Comparison of ENCODE assay signal across 2 cellular contexts in genomic region chr7:117332031-117332430, GRCh38.
TF ChIP-seq lines count a peak whose summit lies in the region.

No MANE protein-coding gene starts in this region.

TF ChIP-seq in IMR-90, 13 proteins besides CTCF, POLR2A, EP300 and RAD21:
- TF ChIP-seq MAFK (IDR thresholded peaks at IDR 0.05; ENCODE audit: low read depth, low read length) (peak; percentile 49), SMC3 (IDR thresholded peaks at IDR 0.05; ENCODE audit: low read depth, low read length) (no peak)

TF ChIP-seq in K562, 482 proteins besides CTCF, POLR2A, EP300 and RAD21:
- peak; percentile 30; the same call in 1 of the 2 replicates for TF ChIP-seq MAFF (IDR thresholded peaks at IDR 0.05; ENCODE audit: low read length)
- TF ChIP-seq UBTF (IDR thresholded peaks at IDR 0.05; ENCODE audit: borderline replicate concordance in 1 of 2, low read depth in 2 of 2, low read length in 2 of 2): no peak
- TF ChIP-seq RBM15 (IDR thresholded peaks at IDR 0.05; ENCODE audit: insufficient read depth, low read length): no peak
- no peak for TF ChIP-seq PPARD (CRISPR knock-in tag; IDR thresholded peaks at IDR 0.05)
- peak; percentile 50 for TF ChIP-seq MAFG (tag; conservative IDR thresholded peaks at IDR 0.05)
- no peak for TF ChIP-seq ZFX (CRISPR knock-in tag; IDR thresholded peaks at IDR 0.05)
- no peak for TF ChIP-seq POLR2G (IDR thresholded peaks at IDR 0.05; ENCODE audit: low read depth, low read length)
- TF ChIP-seq ZNF316 (IDR thresholded peaks at IDR 0.05): peak; percentile 89
- no peak for TF ChIP-seq DIDO1 (tag; IDR thresholded peaks at IDR 0.05; ENCODE audit: low read depth)
- no peak for TF ChIP-seq COPS2 (conservative IDR thresholded peaks at IDR 0.05)
- TF ChIP-seq HNRNPL (IDR thresholded peaks at IDR 0.05; ENCODE audit: low read depth, low read length): no peak
- no peak for TF ChIP-seq ZNF407 (IDR thresholded peaks at IDR 0.05; ENCODE audit: low read depth)
- no peak for TF ChIP-seq CREB3L1 (IDR thresholded peaks at IDR 0.05; ENCODE audit: borderline replicate concordance, low read depth)
- TF ChIP-seq ZNF695 (CRISPR knock-in tag; IDR thresholded peaks at IDR 0.05): no peak
- no peak for TF ChIP-seq GTF2E2 (tag; IDR thresholded peaks at IDR 0.05)
- no peak for TF ChIP-seq SMC3 (conservative IDR thresholded peaks at IDR 0.05; ENCODE audit: insufficient read depth, low read depth, low read length)
- TF ChIP-seq ZNF224 (CRISPR knock-in tag; IDR thresholded peaks at IDR 0.05): no peak
- TF ChIP-seq GABPB2 (CRISPR knock-in tag; conservative IDR thresholded peaks at IDR 0.05): no peak
- TF ChIP-seq MAZ (CRISPR knock-in tag; conservative IDR thresholded peaks at IDR 0.05 in 1 of 2, IDR thresholded peaks at IDR 0.05 in 1 of 2): no peak
- no peak for TF ChIP-seq IRF1 (CRISPR knock-in tag; IDR thresholded peaks at IDR 0.05; ENCODE audit: borderline replicate concordance)
- TF ChIP-seq C11orf30 (IDR thresholded peaks at IDR 0.05; ENCODE audit: low read depth): peak; percentile 65
- no peak for TF ChIP-seq POLR2B (IDR thresholded peaks at IDR 0.05; ENCODE audit: low read depth, partially characterized antibody)
- no peak for TF ChIP-seq E2F8 (IDR thresholded peaks at IDR 0.05; ENCODE audit: low read depth, partially characterized antibody)
- TF ChIP-seq POLR2AphosphoS5 (IDR thresholded peaks at IDR 0.05; ENCODE audit: control insufficient read depth, insufficient read depth, low read depth, low read length): no peak
- TF ChIP-seq ZNF124 (CRISPR knock-in tag; IDR thresholded peaks at IDR 0.05): no peak
- no peak for TF ChIP-seq BRF1 (IDR thresholded peaks at IDR 0.05; ENCODE audit: borderline replicate concordance, extremely low read depth, insufficient read length)
- TF ChIP-seq MCM5 (IDR thresholded peaks at IDR 0.05; ENCODE audit: low read depth): no peak
- no peak for TF ChIP-seq ETV5 (CRISPR knock-in tag; IDR thresholded peaks at IDR 0.05; ENCODE audit: low read depth)
- TF ChIP-seq ZNF830 (CRISPR knock-in tag; IDR thresholded peaks at IDR 0.05): no peak
- TF ChIP-seq ZNF512 (tag; IDR thresholded peaks at IDR 0.05): no peak
